2 cellular contexts compared by ENCODE assay signal in genomic region chr14:92724516-92725340, GRCh38.
A peak's percentile ranks its signal among the peaks of the same experiment; 100 is the strongest.
TF ChIP-seq lines count a peak whose summit lies in the region.

No MANE protein-coding gene starts in this region.

TF ChIP-seq in K562, 482 proteins besides CTCF, POLR2A, EP300 and RAD21 (continued from another document and continues in another):
- TF ChIP-seq PHF20 (IDR thresholded peaks at IDR 0.05; ENCODE audit: partially characterized antibody) (no peak), NCOA4 (IDR thresholded peaks at IDR 0.05; ENCODE audit: partially characterized antibody) (no peak), ZNF639 (CRISPR knock-in tag; conservative IDR thresholded peaks at IDR 0.05 in 1 of 2, IDR thresholded peaks at IDR 0.05 in 1 of 2) (no peak), RCOR1 (IDR thresholded peaks at IDR 0.05; ENCODE audit: borderline replicate concordance in 1 of 2, low read depth in 2 of 2, low read length in 2 of 2) (peak in 1 of 2 experiments; percentile 93; a peak in 2 of 4 replicates), SNAPC5 (CRISPR knock-in tag; IDR thresholded peaks at IDR 0.05) (no peak), FOXJ2 (tag; IDR thresholded peaks at IDR 0.05) (no peak), PRDM10 (IDR thresholded peaks at IDR 0.05; ENCODE audit: partially characterized antibody) (no peak), ZBTB11 (CRISPR knock-in tag; IDR thresholded peaks at IDR 0.05) (no peak), ATF3 (IDR thresholded peaks at IDR 0.05) (peak; percentile 64), ATF3 (CRISPR knock-in tag; conservative IDR thresholded peaks at IDR 0.05) (no peak), ATF7 (IDR thresholded peaks at IDR 0.05) (peak; percentile 39; the same call in 1 of the 2 replicates), ZC3H4 (CRISPR knock-in tag; IDR thresholded peaks at IDR 0.05; ENCODE audit: borderline replicate concordance) (no peak), HIVEP1 (CRISPR knock-in tag; IDR thresholded peaks at IDR 0.05) (no peak), CEBPB (tag; IDR thresholded peaks at IDR 0.05) (peak; percentile 91), EP400 (IDR thresholded peaks at IDR 0.05) (no peak), CEBPG (CRISPR knock-in tag; IDR thresholded peaks at IDR 0.05) (peak; percentile 54), CEBPG (tag; conservative IDR thresholded peaks at IDR 0.05 in 1 of 2, IDR thresholded peaks at IDR 0.05 in 1 of 2) (peak; percentile 85 to 88), MXD1 (CRISPR knock-in tag; IDR thresholded peaks at IDR 0.05; ENCODE audit: borderline replicate concordance, poor library complexity, severe bottlenecking) (no peak)

TF ChIP-seq in liver, 16 proteins besides CTCF, POLR2A, EP300 and RAD21 (continued from another document):
- TF ChIP-seq REST (IDR thresholded peaks at IDR 0.05) (no peak), RXRA (IDR thresholded peaks at IDR 0.05) (peak; percentile 53 to 79), SP1 (IDR thresholded peaks at IDR 0.05) (peak; percentile 74), HNF4G (IDR thresholded peaks at IDR 0.05) (peak; percentile 41), FOXA2 (IDR thresholded peaks at IDR 0.05) (no peak), HNF4A (conservative IDR thresholded peaks at IDR 0.05) (peak; percentile 34 to 69), YY1 (IDR thresholded peaks at IDR 0.05) (no peak), MAX (IDR thresholded peaks at IDR 0.05) (no peak), TAF1 (conservative IDR thresholded peaks at IDR 0.05) (no peak), NR2F2 (IDR thresholded peaks at IDR 0.05) (no peak), EGR1 (IDR thresholded peaks at IDR 0.05; ENCODE audit: low read depth in 2 of 2) (no peak)
TF ChIP-seq in liver: peak in this region for 5.
